ENCODE assay signal across 8 cellular contexts in genomic region chr10:93445097-93445960, GRCh38. TPM values are rescaled to one million over a fixed set of nuclear protein-coding genes. Genes with fewer than 3 reads are reported as not detected.
DNase-seq lines count a peak whose midpoint lies in the region; ATAC-seq and TF ChIP-seq lines count a peak whose summit lies in the region.

No MANE protein-coding gene starts in this region.

- in situ Hi-C loops in transverse colon (cut with MboI; ENCODE audit: low pct_ligation_motif_present in 1 of 4, low pct_unique_long_range_greater_than_20kb in 1 of 4, low sequenced_read_pairs in 3 of 4): no loop called here

- H3K36me3 ChIP-seq in NT2/D1 (ENCODE audit: insufficient read depth, insufficient read length, low read length): peaks cover 20% of the 10 kb centered on the region
- no peaks in the 10 kb centered on the region for H3K36me3 ChIP-seq in endocrine pancreas (ENCODE audit: control insufficient read depth, insufficient read depth, low read length)
- H3K36me3 ChIP-seq in lung (ENCODE audit: control insufficient read depth in 2 of 2, insufficient read depth in 2 of 2, low read length in 2 of 2): peaks cover 0 to 2% of the 10 kb centered on the region in 2 donors
- no peaks in the 10 kb centered on the region for H3K36me3 ChIP-seq in transverse colon

- ATAC-seq in lung (ENCODE audit: insufficient read depth, low FRiP score) (peak; percentile 90), HG03439 (IDR thresholded peaks at IDR 0.05; ENCODE audit: unreplicated experiment) (no peak), GM18511 (IDR thresholded peaks at IDR 0.05; ENCODE audit: unreplicated experiment) (no peak)

- intact Hi-C loops in transverse colon (cut with DNase I; ENCODE audit: low total_unique reads): no loop called here

- TF ChIP-seq CTCF in lung (IDR thresholded peaks at IDR 0.05; ENCODE audit: control extremely low read depth, extremely low read depth) (no peak), transverse colon (IDR thresholded peaks at IDR 0.05) (no peak)

- H3K27me3 ChIP-seq in NT2/D1 (ENCODE audit: insufficient read depth, insufficient read length) (no peaks in the 10 kb centered on the region), endocrine pancreas (ENCODE audit: control insufficient read depth, insufficient read depth, low read length) (no peaks in the 10 kb centered on the region), lung (ENCODE audit: control insufficient read depth, insufficient read depth) (no peaks in the 10 kb centered on the region), transverse colon (no peaks in the 10 kb centered on the region)

- H3K9ac ChIP-seq in NT2/D1 (ENCODE audit: insufficient read length, low read depth) (peak overlapping the region; percentile 46), endocrine pancreas (ENCODE audit: control insufficient read depth, insufficient read depth, low read length) (peak overlapping the region; percentile 38)

- peak; percentile 48 for TF ChIP-seq EP300 in transverse colon (IDR thresholded peaks at IDR 0.05; ENCODE audit: low read depth)

- peak overlapping the region in 1 of 2 donors; percentile 95 for H3K27ac ChIP-seq in lung (ENCODE audit: low read depth in 1 of 2, low read length in 1 of 2)
- peak overlapping the region; percentile 86 to 96 (median 94) for H3K27ac ChIP-seq in transverse colon

- no peaks in the 10 kb centered on the region for H3K9me3 ChIP-seq in NT2/D1 (ENCODE audit: insufficient read depth, low read length)
- H3K9me3 ChIP-seq in endocrine pancreas (ENCODE audit: control insufficient read depth, low read length): no peaks in the 10 kb centered on the region
- no peaks in the 10 kb centered on the region for H3K9me3 ChIP-seq in lung (ENCODE audit: control insufficient read depth in 2 of 2, insufficient read depth in 1 of 2, low read length in 1 of 2)
- no peaks in the 10 kb centered on the region for H3K9me3 ChIP-seq in transverse colon

- DNase-seq in HPDE6-E6E7 (ENCODE audit: extremely low spot score) (peak; percentile 93), NT2/D1 (ENCODE audit: low read depth, low spot score) (peak; percentile 94), lung (ENCODE audit: low spot score) (peak; percentile 95), transverse colon (peak; percentile 89), HUDEP-2 (lab: John Stamatoyannopoulos, UW; ENCODE audit: unreplicated experiment in 76 of 76) (no peak)

- peak; percentile 67 for TF ChIP-seq POLR2A in transverse colon (IDR thresholded peaks at IDR 0.05)

- H3K4me3 ChIP-seq in NT2/D1 (ENCODE audit: insufficient read length, low read depth) (no peak overlapping the region), endocrine pancreas (ENCODE audit: control insufficient read depth, insufficient read depth, low read length) (peak overlapping the region; percentile 20), lung (no peak overlapping the region), transverse colon (no peak overlapping the region)

- 38 to 62% methylated on average over 8 of the region's 8 CpGs for WGBS in lung, 2 donors
- WGBS in transverse colon (ENCODE audit: low coverage in 1 of 2), 2 donors: 16 to 33% methylated on average over 1 to 8 of the region's 8 CpGs

- H3K4me1 ChIP-seq in NT2/D1 (ENCODE audit: insufficient read depth, insufficient read length) (no peaks in the 10 kb centered on the region), endocrine pancreas (ENCODE audit: control insufficient read depth, insufficient read depth, low read length) (peaks cover 21% of the 10 kb centered on the region), lung (ENCODE audit: control insufficient read depth in 2 of 2, insufficient read depth in 2 of 2, low read length in 2 of 2) (peaks cover 3 to 6% of the 10 kb centered on the region in 2 donors), transverse colon (peaks cover 35 to 50% (median 41%) of the 10 kb centered on the region in 4 donors)

RNA-seq across cellular contexts. Expression of gene MYOF, which starts 36.8 kb away (rescaled TPM):
- total RNA-seq in lung (100 to 1,000 TPM; 111 to 194 TPM), transverse colon (10 to 100 TPM; 18.9 to 57.2 (median 50.2) TPM)
- polyA plus RNA-seq in lung: 10 to 100 TPM; 23.4 to 53.2 TPM

RNA-seq across cellular contexts. Expression of gene CEP55, which starts 51.1 kb away (rescaled TPM):
- total RNA-seq in lung (1 to 10 TPM; 1.7 to 3.5 TPM), transverse colon (10 to 100 TPM in 1 of 4 donors, 1 to 10 TPM in 2, not detected in 1; 1.1 to 13.1 (median 4.3) TPM)
- polyA plus RNA-seq in lung: 1 to 10 TPM; 1.6 to 1.8 TPM

Comparison
In these comparisons a context has a peak if more than half of its experiments do, and no peak if none do; other contexts are left out.
1. DNase-seq: peak in HPDE6-E6E7 (single experiment), NT2/D1 (single experiment), lung (single experiment) and transverse colon (single experiment); none in HUDEP-2 (0 of 76).